Comparison of ENCODE assay signal across 14 cellular contexts in the genomic region with DNA sequence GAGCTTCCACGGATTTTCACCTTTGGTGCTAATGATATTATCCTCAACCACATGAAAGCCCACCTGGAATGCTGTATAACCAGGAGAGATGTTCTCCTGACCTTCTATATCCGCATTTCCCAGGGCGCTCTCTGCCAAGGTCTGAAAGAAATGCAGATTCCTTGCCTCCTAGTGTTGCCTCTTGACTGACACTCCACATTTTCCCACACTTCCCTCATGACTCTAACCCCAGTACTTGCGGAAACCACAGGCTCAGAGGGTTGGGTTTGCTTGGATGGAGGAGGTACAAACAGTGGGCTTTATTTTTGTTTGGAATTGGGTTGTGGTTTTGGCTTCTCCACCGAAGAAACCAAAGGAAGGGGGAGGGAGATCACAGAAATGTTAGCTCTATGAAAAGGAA.
DNase-seq lines count a peak whose midpoint lies in the region; ATAC-seq and TF ChIP-seq lines count a peak whose summit lies in the region.
"Had no signal": no experiment of that assay in that cellular context is flagged by ENCODE, and none has a peak within 500 bp of the region (broad histone marks: within the 10 kb centered on the region; RNA-seq: fewer than 3 reads in every experiment).

No MANE protein-coding gene starts in this region.

- H3K36me3 ChIP-seq in mesendoderm (ENCODE audit: control insufficient read depth, insufficient read depth, low read length) (no peaks in the 10 kb centered on the region), stomach (no peaks in the 10 kb centered on the region)

- H4K8ac ChIP-seq in mesendoderm (ENCODE audit: low read depth, low read length) = no peak overlapping the region

- H3K27ac Mint-ChIP-seq in chondrocyte (ENCODE audit: unreplicated experiment) = peak overlapping the region; percentile 91
- H3K27ac Mint-ChIP-seq: type B pancreatic cell had no signal

- H3K27ac ChIP-seq in mesendoderm (ENCODE audit: low read depth, low read length) = no peak overlapping the region
- H3K27ac ChIP-seq in stomach = no peak overlapping the region
- H3K27ac ChIP-seq: VCaP had no signal

- H3K79me2 ChIP-seq in mesendoderm (ENCODE audit: control insufficient read depth, insufficient read depth, low read length) = no peaks in the 10 kb centered on the region

- no peak overlapping the region for H3K56ac ChIP-seq in mesendoderm (ENCODE audit: low read length)

- H2AK5ac ChIP-seq in mesendoderm (ENCODE audit: low read length) = no peak overlapping the region

- no peaks in the 10 kb centered on the region for H3K79me1 ChIP-seq in mesendoderm (ENCODE audit: low read length)

- H2BK15ac ChIP-seq in mesendoderm (replicated peaks; ENCODE audit: low read depth) = no peak overlapping the region

- no peak overlapping the region for H2BK5ac ChIP-seq in mesendoderm (ENCODE audit: low read length)

- H3K27me3 Mint-ChIP-seq in chondrocyte (ENCODE audit: low read depth) = no peaks in the 10 kb centered on the region

- TF ChIP-seq CTCF in AG09319 (IDR thresholded peaks at IDR 0.05; ENCODE audit: low read depth, low read length) = no peak
- no peak for TF ChIP-seq CTCF in chondrocyte (IDR thresholded peaks at IDR 0.05)
- no peak for TF ChIP-seq CTCF in stomach (IDR thresholded peaks at IDR 0.05)

- H3K4me3 ChIP-seq in mesendoderm (ENCODE audit: low read length) = no peak overlapping the region
- no peak overlapping the region for H3K4me3 ChIP-seq in stomach

- TF ChIP-seq EP300 in stomach (IDR thresholded peaks at IDR 0.05) = no peak

- peaks cover 74% of the 10 kb centered on the region for H3K4me1 Mint-ChIP-seq in chondrocyte (ENCODE audit: low read depth)

- peaks cover 3% of the 10 kb centered on the region for H3K9me3 Mint-ChIP-seq in chondrocyte (ENCODE audit: low read depth)
- H3K9me3 Mint-ChIP-seq: type B pancreatic cell had no signal

- no peaks in the 10 kb centered on the region for H3K36me3 Mint-ChIP-seq in chondrocyte (ENCODE audit: low read depth)
- H3K36me3 Mint-ChIP-seq: type B pancreatic cell had no signal

- H3K23ac ChIP-seq in mesendoderm (ENCODE audit: low read length) = no peak overlapping the region

- ATAC-seq in HG03045 (IDR thresholded peaks at IDR 0.05; ENCODE audit: unreplicated experiment) = no peak

- intact Hi-C loops in stomach (cut with DNase I; ENCODE audit: low total_unique reads) = no loop called here

- peak overlapping the region; percentile 43 for H3K4me3 Mint-ChIP-seq in chondrocyte (ENCODE audit: unreplicated experiment)
- H3K4me3 Mint-ChIP-seq: type B pancreatic cell had no signal

- no peaks in the 10 kb centered on the region for H3K9me3 ChIP-seq in stomach

- H3K27me3 ChIP-seq in mesendoderm (ENCODE audit: insufficient read depth, low read length, poor library complexity) (no peaks in the 10 kb centered on the region), stomach (no peaks in the 10 kb centered on the region)

- H3K9ac ChIP-seq in mesendoderm (ENCODE audit: low read length) = no peak overlapping the region

- H4K5ac ChIP-seq in mesendoderm (ENCODE audit: low read length) = no peak overlapping the region

- H3K18ac ChIP-seq in mesendoderm (ENCODE audit: low read length) = peak overlapping the region; percentile 80

- WGBS in mesendoderm (ENCODE audit: extremely low coverage, insufficient coverage, low lambda C conversion rate) = no CpG with 5 or more reads among the region's 5 CpGs
- 65 to 73% (median 70%) methylated on average over 5 of the region's 5 CpGs for WGBS in stomach, 5 donors

- no peak overlapping the region for H3K4ac ChIP-seq in mesendoderm (ENCODE audit: low read depth, low read length)

- DNase-seq in AG09319 (ENCODE audit: extremely low read depth, low read depth) (peak; percentile 74), M059J (ENCODE audit: low read depth) (peak; percentile 70), chondrocyte (ENCODE audit: low spot score) (no peak), mesendoderm (peak; percentile 80), stomach (no peak), SHP77 (lab: John Stamatoyannopoulos, UW) (no peak), GM03348 (ENCODE audit: low spot score) (no peak)
- DNase-seq: activated CD8-positive, alpha-beta memory T cell treated with anti-CD3 and anti-CD28 coated beads, Interleukin-2, amount 50 U/mL, for 4 hours; effector CD4-positive, alpha-beta T cell; hypothalamus; MM.1S had no signal

- no peak overlapping the region for H3K4me2 ChIP-seq in mesendoderm (ENCODE audit: low read length)

- H3K4me1 ChIP-seq in mesendoderm (ENCODE audit: control insufficient read depth, low read depth, low read length) (peaks cover 6% of the 10 kb centered on the region), stomach (peaks cover 0 to 33% (median 20%) of the 10 kb centered on the region in 4 donors)

- no peak overlapping the region for H2BK120ac ChIP-seq in mesendoderm (ENCODE audit: low read depth, low read length)

- TF ChIP-seq POLR2A in stomach (IDR thresholded peaks at IDR 0.05) = no peak

Comparison
In these comparisons a context has a peak if more than half of its experiments do, and no peak if none do; other contexts are left out.
1. DNase-seq: peak in AG09319 (single experiment), M059J (single experiment) and mesendoderm (single experiment); none in chondrocyte (single experiment), stomach (single experiment), SHP77 (0 of 2) and GM03348 (single experiment).